ENCODE assay signal across 1 cellular context in the genomic region with DNA sequence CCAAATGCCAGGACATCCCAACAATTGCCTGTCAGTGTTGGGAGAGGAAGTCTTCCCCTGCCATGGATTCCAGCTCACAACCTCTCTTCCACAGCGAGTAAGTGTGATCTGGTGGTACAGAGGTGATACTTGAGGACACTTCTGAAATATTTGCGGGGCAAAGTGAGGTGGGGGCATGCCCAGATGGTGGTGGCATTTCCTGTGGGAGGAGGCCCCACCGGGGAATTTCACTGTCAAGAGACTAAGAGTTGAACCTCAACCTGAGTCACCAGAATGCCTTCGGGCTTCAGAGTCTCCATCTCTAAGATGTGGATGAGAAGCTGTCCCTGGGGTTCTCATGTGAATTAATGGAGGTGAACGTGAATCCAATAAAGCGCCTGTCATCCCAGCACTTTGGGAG.
TF ChIP-seq lines count a peak whose summit lies in the region.

No MANE protein-coding gene starts in this region.

TF ChIP-seq in GM23338, 12 proteins besides CTCF, POLR2A, EP300 and RAD21 (continued from another document):
- TF ChIP-seq, protein P1, sequence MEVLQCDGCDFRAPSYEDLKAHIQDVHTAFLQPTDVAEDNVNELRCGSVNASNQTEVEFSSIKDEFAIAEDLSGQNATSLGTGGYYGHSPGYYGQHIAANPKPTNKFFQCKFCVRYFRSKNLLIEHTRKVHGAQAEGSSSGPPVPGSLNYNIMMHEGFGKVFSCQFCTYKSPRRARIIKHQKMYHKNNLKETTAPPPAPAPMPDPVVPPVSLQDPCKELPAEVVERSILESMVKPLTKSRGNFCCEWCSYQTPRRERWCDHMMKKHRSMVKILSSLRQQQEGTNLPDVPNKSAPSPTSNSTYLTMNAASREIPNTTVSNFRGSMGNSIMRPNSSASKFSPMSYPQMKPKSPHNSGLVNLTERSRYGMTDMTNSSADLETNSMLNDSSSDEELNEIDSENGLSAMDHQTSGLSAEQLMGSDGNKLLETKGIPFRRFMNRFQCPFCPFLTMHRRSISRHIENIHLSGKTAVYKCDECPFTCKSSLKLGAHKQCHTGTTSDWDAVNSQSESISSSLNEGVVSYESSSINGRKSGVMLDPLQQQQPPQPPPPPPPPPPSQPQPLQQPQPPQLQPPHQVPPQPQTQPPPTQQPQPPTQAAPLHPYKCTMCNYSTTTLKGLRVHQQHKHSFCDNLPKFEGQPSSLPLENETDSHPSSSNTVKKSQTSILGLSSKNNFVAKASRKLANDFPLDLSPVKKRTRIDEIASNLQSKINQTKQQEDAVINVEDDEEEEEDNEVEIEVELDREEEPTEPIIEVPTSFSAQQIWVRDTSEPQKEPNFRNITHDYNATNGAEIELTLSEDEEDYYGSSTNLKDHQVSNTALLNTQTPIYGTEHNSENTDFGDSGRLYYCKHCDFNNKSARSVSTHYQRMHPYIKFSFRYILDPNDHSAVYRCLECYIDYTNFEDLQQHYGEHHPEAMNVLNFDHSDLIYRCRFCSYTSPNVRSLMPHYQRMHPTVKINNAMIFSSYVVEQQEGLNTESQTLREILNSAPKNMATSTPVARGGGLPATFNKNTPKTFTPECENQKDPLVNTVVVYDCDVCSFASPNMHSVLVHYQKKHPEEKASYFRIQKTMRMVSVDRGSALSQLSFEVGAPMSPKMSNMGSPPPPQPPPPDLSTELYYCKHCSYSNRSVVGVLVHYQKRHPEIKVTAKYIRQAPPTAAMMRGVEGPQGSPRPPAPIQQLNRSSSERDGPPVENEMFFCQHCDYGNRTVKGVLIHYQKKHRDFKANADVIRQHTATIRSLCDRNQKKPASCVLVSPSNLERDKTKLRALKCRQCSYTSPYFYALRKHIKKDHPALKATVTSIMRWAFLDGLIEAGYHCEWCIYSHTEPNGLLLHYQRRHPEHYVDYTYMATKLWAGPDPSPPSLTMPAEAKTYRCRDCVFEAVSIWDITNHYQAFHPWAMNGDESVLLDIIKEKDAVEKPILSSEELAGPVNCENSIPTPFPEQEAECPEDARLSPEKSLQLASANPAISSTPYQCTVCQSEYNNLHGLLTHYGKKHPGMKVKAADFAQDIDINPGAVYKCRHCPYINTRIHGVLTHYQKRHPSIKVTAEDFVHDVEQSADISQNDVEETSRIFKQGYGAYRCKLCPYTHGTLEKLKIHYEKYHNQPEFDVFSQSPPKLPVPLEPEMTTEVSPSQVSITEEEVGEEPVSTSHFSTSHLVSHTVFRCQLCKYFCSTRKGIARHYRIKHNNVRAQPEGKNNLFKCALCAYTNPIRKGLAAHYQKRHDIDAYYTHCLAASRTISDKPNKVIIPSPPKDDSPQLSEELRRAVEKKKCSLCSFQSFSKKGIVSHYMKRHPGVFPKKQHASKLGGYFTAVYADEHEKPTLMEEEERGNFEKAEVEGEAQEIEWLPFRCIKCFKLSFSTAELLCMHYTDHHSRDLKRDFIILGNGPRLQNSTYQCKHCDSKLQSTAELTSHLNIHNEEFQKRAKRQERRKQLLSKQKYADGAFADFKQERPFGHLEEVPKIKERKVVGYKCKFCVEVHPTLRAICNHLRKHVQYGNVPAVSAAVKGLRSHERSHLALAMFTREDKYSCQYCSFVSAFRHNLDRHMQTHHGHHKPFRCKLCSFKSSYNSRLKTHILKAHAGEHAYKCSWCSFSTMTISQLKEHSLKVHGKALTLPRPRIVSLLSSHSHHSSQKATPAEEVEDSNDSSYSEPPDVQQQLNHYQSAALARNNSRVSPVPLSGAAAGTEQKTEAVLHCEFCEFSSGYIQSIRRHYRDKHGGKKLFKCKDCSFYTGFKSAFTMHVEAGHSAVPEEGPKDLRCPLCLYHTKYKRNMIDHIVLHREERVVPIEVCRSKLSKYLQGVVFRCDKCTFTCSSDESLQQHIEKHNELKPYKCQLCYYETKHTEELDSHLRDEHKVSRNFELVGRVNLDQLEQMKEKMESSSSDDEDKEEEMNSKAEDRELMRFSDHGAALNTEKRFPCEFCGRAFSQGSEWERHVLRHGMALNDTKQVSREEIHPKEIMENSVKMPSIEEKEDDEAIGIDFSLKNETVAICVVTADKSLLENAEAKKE (CRISPR knock-in tag; IDR thresholded peaks at IDR 0.05), result no peak
- no peak for TF ChIP-seq NANOG (IDR thresholded peaks at IDR 0.05; ENCODE audit: borderline replicate concordance)
